18 cellular contexts compared by ENCODE assay signal in genomic region chr4:78432896-78433295, GRCh38.
DNase-seq lines count a peak whose midpoint lies in the region; ATAC-seq and TF ChIP-seq lines count a peak whose summit lies in the region.
"Had no signal": no experiment of that assay in that cellular context is flagged by ENCODE, and none has a peak within 500 bp of the region (broad histone marks: within the 10 kb centered on the region; RNA-seq: fewer than 3 reads in every experiment).

No MANE protein-coding gene starts in this region.

- intact Hi-C loops in upper lobe of right lung (cut with DNase I) = no loop called here

- DNase-seq in AG08396 (ENCODE audit: low spot score) (peak; percentile 9), LHCN-M2 (ENCODE audit: low read depth) (peak; percentile 23), epithelial cell of esophagus (ENCODE audit: low read depth) (peak; percentile 62), SHP77 treated with DMSO at 0.1 percent for 48 hours (lab: John Stamatoyannopoulos, UW) (no peak), upper lobe of right lung (no peak)
- DNase-seq: activated naive CD4-positive, alpha-beta T cell treated with Interleukin-2 at 50 U/mL for 16 hours; lower lobe of right lung; NCI-H1417 treated with DMSO at 0.1 percent for 48 hours; NCI-H510A treated with DMSO at 0.1 percent for 48 hours; occipital lobe; PC-9; spleen; WERI-Rb-1 had no signal

- H3K4me3 ChIP-seq in epithelial cell of esophagus (ENCODE audit: low read length) (no peak overlapping the region), mesodermal cell (ENCODE audit: extremely low read depth, insufficient read depth, low read length, poor library complexity, severe bottlenecking) (no peak overlapping the region), upper lobe of right lung (no peak overlapping the region)
- H3K4me3 ChIP-seq: HAP-1, lower lobe of right lung, PC-9, spleen had no signal

- H3K27me3 ChIP-seq in upper lobe of right lung = no peaks in the 10 kb centered on the region
- H3K27me3 ChIP-seq: spleen had no signal

- H3K9me3 ChIP-seq in mesodermal cell (ENCODE audit: control insufficient read depth, low read length) = no peaks in the 10 kb centered on the region
- H3K9me3 ChIP-seq in upper lobe of right lung = no peaks in the 10 kb centered on the region
- H3K9me3 ChIP-seq: HAP-1, lower lobe of right lung, spleen had no signal

- peaks cover 12% of the 10 kb centered on the region for H3K4me1 ChIP-seq in mesodermal cell (ENCODE audit: control insufficient read depth, insufficient read depth, low read length, poor library complexity, severe bottlenecking)
- no peaks in the 10 kb centered on the region for H3K4me1 ChIP-seq in upper lobe of right lung
- H3K4me1 ChIP-seq: HAP-1, lower lobe of right lung, spleen had no signal

- H3K27ac ChIP-seq in mesodermal cell (ENCODE audit: low read depth, low read length, severe bottlenecking) (peak overlapping the region; percentile 61), upper lobe of right lung (no peak overlapping the region)
- H3K27ac ChIP-seq: epithelial cell of prostate, lower lobe of right lung, PC-9, spleen, WERI-Rb-1 had no signal

- no peak for TF ChIP-seq CTCF in epithelial cell of esophagus (IDR thresholded peaks at IDR 0.05; ENCODE audit: insufficient read depth, low read depth, low read length, missing control alignments)
- no peak for TF ChIP-seq CTCF in upper lobe of right lung (IDR thresholded peaks at IDR 0.05)

- ATAC-seq in GM21723 (IDR thresholded peaks at IDR 0.05; ENCODE audit: unreplicated experiment) (no peak), GM19463 (IDR thresholded peaks at IDR 0.05; ENCODE audit: unreplicated experiment) (no peak), upper lobe of right lung (no peak)
- ATAC-seq: lower lobe of right lung had no signal

- H3K36me3 ChIP-seq in mesodermal cell (ENCODE audit: control insufficient read depth, insufficient read depth, low read length) (peaks cover 7% of the 10 kb centered on the region), upper lobe of right lung (no peaks in the 10 kb centered on the region)
- H3K36me3 ChIP-seq: HAP-1, lower lobe of right lung, spleen, WERI-Rb-1 had no signal

Comparison
In these comparisons a context has a peak if more than half of its experiments do, and no peak if none do; other contexts are left out.
1. DNase-seq: peak in AG08396 (single experiment), LHCN-M2 (single experiment) and epithelial cell of esophagus (single experiment); none in SHP77 treated with DMSO at 0.1 percent for 48 hours (single experiment) and upper lobe of right lung (single experiment).